ENCODE assay signal across 9 cellular contexts in genomic region chr2:222424281-222424728, GRCh38. TPM values are rescaled to one million over a fixed set of nuclear protein-coding genes. Genes with fewer than 3 reads are reported as not detected.
DNase-seq lines count a peak whose midpoint lies in the region; ATAC-seq and TF ChIP-seq lines count a peak whose summit lies in the region.
"Had no signal": no experiment of that assay in that cellular context is flagged by ENCODE, and none has a peak within 500 bp of the region (broad histone marks: within the 10 kb centered on the region; RNA-seq: fewer than 3 reads in every experiment).

A gene with protein sequence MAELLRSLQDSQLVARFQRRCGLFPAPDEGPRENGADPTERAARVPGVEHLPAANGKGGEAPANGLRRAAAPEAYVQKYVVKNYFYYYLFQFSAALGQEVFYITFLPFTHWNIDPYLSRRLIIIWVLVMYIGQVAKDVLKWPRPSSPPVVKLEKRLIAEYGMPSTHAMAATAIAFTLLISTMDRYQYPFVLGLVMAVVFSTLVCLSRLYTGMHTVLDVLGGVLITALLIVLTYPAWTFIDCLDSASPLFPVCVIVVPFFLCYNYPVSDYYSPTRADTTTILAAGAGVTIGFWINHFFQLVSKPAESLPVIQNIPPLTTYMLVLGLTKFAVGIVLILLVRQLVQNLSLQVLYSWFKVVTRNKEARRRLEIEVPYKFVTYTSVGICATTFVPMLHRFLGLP (plus strand): TSS chr2:222424543. CDS start chr2:222424603, 60 bp downstream.

- H3K36me3 Mint-ChIP-seq in immature natural killer cell = no peaks in the 10 kb centered on the region

- TF ChIP-seq POLR2A in upper lobe of left lung (IDR thresholded peaks at IDR 0.05) = peak in 2 of 4 donors; percentile 48 to 57

- no peak for TF ChIP-seq EP300 in upper lobe of left lung (IDR thresholded peaks at IDR 0.05)

- peak within 1 kb of the TSS in 2 of 5 donors; percentile 42 to 49 for H3K4me3 Mint-ChIP-seq in immature natural killer cell

- DNase-seq in RWPE2 (ENCODE audit: low spot score) = no peak
- DNase-seq in upper lobe of left lung = peak; percentile 75 to 91
- no peak for DNase-seq in immature natural killer cell
- DNase-seq in mesenteric fat pad (ENCODE audit: low spot score) = no peak

- H3K4me1 ChIP-seq in RWPE2 (ENCODE audit: insufficient read depth, poor library complexity, severe bottlenecking) = peaks cover 6% of the 10 kb centered on the region
- H3K4me1 ChIP-seq in mononuclear cell (ENCODE audit: insufficient read depth, low read length) = peaks cover 4% of the 10 kb centered on the region
- H3K4me1 ChIP-seq in upper lobe of left lung = peaks cover 3 to 30% (median 12%) of the 10 kb centered on the region in 4 donors
- H3K4me1 ChIP-seq: SJSA1 had no signal

- peaks cover 0 to 7% of the 10 kb centered on the region in 2 donors for H3K4me1 Mint-ChIP-seq in immature natural killer cell

- H3K9me3 Mint-ChIP-seq in immature natural killer cell = peaks cover 0 to 16% (median 1%) of the 10 kb centered on the region in 6 donors

- H3K27me3 ChIP-seq in RWPE2 (ENCODE audit: insufficient read depth, poor library complexity, severe bottlenecking) (peaks cover 26% of the 10 kb centered on the region), mononuclear cell (ENCODE audit: insufficient read depth, low read length) (peaks cover 69% of the 10 kb centered on the region), upper lobe of left lung (peaks cover 0 to 13% (median 7%) of the 10 kb centered on the region in 4 donors)

- H3K27me3 Mint-ChIP-seq in immature natural killer cell (ENCODE audit: low read depth in 3 of 3) = peaks cover 11 to 35% (median 27%) of the 10 kb centered on the region in 3 donors

- ATAC-seq in GM18909 (IDR thresholded peaks at IDR 0.05; ENCODE audit: poor library complexity, unreplicated experiment) = peak; percentile 30
- peak; percentile 19 for ATAC-seq in HG02623 (IDR thresholded peaks at IDR 0.05; ENCODE audit: unreplicated experiment)
- ATAC-seq in RWPE2 (ENCODE audit: low read depth) = peak; percentile 51
- peak; percentile 64 to 75 for ATAC-seq in upper lobe of left lung (ENCODE audit: low FRiP score in 2 of 2)

- peak within 1 kb of the TSS; percentile 47 for H3K4me3 ChIP-seq in RWPE2 (ENCODE audit: severe bottlenecking)
- H3K4me3 ChIP-seq in mononuclear cell (ENCODE audit: low read length) = peak within 1 kb of the TSS; percentile 24
- peak within 1 kb of the TSS; percentile 39 to 74 (median 67) for H3K4me3 ChIP-seq in upper lobe of left lung
- H3K4me3 ChIP-seq: SJSA1 had no signal

- H3K27ac Mint-ChIP-seq in immature natural killer cell = no peak within 1 kb of the TSS

- whole genome bisulfite sequencing in upper lobe of left lung, 2 donors = 3 to 21% methylated on average over 6 to 16 of the region's 61 CpGs

- TF ChIP-seq CTCF in RWPE2 (IDR thresholded peaks at IDR 0.05; ENCODE audit: poor library complexity, severe bottlenecking) (no peak), upper lobe of left lung (IDR thresholded peaks at IDR 0.05) (peak in 1 of 6 experiments; percentile 6)

- H3K27ac ChIP-seq in RWPE2 (ENCODE audit: poor library complexity, severe bottlenecking) (no peak within 1 kb of the TSS), cingulate gyrus (ENCODE audit: low read depth, low read length) (peak within 1 kb of the TSS; percentile 77), upper lobe of left lung (peak within 1 kb of the TSS; percentile 68 to 83 (median 72))
- H3K27ac ChIP-seq: SJSA1 had no signal

- H3K36me3 ChIP-seq in RWPE2 (ENCODE audit: low read depth) (no peaks in the 10 kb centered on the region), upper lobe of left lung (no peaks in the 10 kb centered on the region)
- H3K36me3 ChIP-seq: SJSA1 had no signal

- H3K9me3 ChIP-seq in RWPE2 (ENCODE audit: severe bottlenecking) (no peaks in the 10 kb centered on the region), mononuclear cell (ENCODE audit: low read depth, low read length) (no peaks in the 10 kb centered on the region), upper lobe of left lung (no peaks in the 10 kb centered on the region)
- H3K9me3 ChIP-seq: SJSA1 had no signal

RNA-seq across cellular contexts. Expression of the gene that starts here (rescaled TPM):
- 0.94 TPM for total RNA-seq in mononuclear cell
- 10 to 100 TPM in 5 of 6 donors, 1 to 10 TPM in 1; 5.2 to 85.9 (median 21.8) TPM for total RNA-seq in upper lobe of left lung
- polyA plus RNA-seq in immature natural killer cell = not detected
- not detected for total RNA-seq in mesenteric fat pad
- total RNA-seq: SJSA1 had no signal

Comparison
In these comparisons a context has a peak if more than half of its experiments do, and no peak if none do; other contexts are left out.
1. ATAC-seq: peak in every context shown above with its lines; median percentile 70 in upper lobe of left lung; 51 in RWPE2; 30 in GM18909; 19 in HG02623.
2. DNase-seq: peak in upper lobe of left lung (2 of 2); none in RWPE2 (single experiment), immature natural killer cell (0 of 3) and mesenteric fat pad (single experiment).
3. Peak in every context shown above with its lines, with median percentiles within 50 percentile points of each other: H3K4me3 ChIP-seq.